In the genomic region with DNA sequence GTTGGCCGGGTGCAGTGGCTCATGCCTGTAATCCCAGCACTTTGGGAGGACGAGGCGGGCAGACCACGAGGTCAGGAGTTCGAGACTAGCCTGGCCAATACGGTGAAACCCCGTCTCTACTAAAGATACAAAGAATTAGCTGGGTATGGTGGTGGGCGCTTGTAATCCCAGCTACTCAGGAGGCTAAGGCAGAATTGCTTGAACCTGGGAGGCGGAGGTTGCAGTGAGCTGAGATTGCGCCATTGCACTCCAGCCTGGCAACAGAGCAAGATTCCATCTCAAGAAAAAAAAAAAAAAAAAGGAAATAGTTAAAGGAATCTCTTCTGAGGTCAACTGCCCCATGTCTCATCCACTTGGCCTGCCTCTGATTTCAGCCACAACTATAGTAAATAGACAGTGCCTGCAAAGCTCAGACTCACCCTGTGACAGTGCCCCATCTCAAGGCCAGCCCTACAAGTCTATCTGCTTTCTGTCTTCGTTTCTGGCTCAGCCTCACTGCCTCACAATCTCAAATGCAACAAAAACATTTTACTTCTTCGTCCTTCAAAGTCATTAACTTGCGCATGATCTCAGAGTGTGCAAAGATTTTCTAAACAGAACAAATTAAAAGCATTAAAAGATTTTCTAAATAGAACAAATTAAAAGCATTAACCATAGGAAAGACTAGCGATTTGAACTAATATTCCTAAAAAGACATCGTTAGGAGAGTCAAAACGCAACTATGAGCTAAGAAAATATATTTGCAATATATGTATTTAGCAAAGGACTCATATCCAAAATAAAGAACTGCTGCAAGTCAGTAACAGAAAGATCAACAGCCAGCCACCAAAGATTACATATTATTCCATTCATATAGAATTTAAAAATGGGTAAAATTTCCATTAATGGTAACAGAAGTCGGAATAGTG, we compare ENCODE assay signal across 13 cellular contexts.
A peak's percentile ranks its signal among the peaks of the same experiment; 100 is the strongest.
DNase-seq lines count a peak whose midpoint lies in the region; TF ChIP-seq lines count a peak whose summit lies in the region.
"Had no signal": no experiment of that assay in that cellular context is flagged by ENCODE, and none has a peak within 500 bp of the region (broad histone marks: within the 10 kb centered on the region; RNA-seq: fewer than 3 reads in every experiment).

No MANE protein-coding gene starts in this region.

- peak overlapping the region in 1 of 2 donors; percentile 42 for H3K4me3 Mint-ChIP-seq in CD14-positive monocyte
- H3K4me3 Mint-ChIP-seq in nephron progenitor cell: no peak overlapping the region

- H3K27me3 Mint-ChIP-seq in CD14-positive monocyte (ENCODE audit: low read depth in 3 of 3): peaks cover 0 to 2% (median 0%) of the 10 kb centered on the region in 3 donors
- no peaks in the 10 kb centered on the region for H3K27me3 Mint-ChIP-seq in nephron progenitor cell (ENCODE audit: low read depth, poor library complexity)

- intact Hi-C loops in CD14-positive monocyte (cut with micrococcal nuclease): loop anchor here in 1 of 2 donors (10.0 kb wide), 1 partner anchor 587 kb away; no protein-coding TSS in a partner anchor
- intact Hi-C loops in tibial artery (cut with DNase I; ENCODE audit: low total_unique reads): loop anchor here (5.0 kb wide), 1 partner anchor 430 kb away; no protein-coding TSS in a partner anchor

- H3K9me3 ChIP-seq in MG63 (no peaks in the 10 kb centered on the region), tibial artery (no peaks in the 10 kb centered on the region)
- H3K9me3 ChIP-seq: esophagus squamous epithelium, left ventricle myocardium inferior, pancreas had no signal

- peaks cover 0 to 3% (median 0%) of the 10 kb centered on the region in 7 donors for H3K9me3 Mint-ChIP-seq in CD14-positive monocyte
- H3K9me3 Mint-ChIP-seq in nephron progenitor cell: no peaks in the 10 kb centered on the region

- no peak overlapping the region for H3K27ac ChIP-seq in tibial artery
- H3K27ac ChIP-seq: esophagus squamous epithelium, left ventricle myocardium inferior, pancreas had no signal

- no peak for DNase-seq in CD14-positive monocyte (ENCODE audit: low spot score)
- peak; percentile 70 for DNase-seq in MG63
- DNase-seq in cardiac fibroblast (ENCODE audit: low read depth in 2 of 2): peak; percentile 83 to 89
- DNase-seq in nephron progenitor cell: no peak
- DNase-seq in tibial artery: no peak
- no peak for DNase-seq in mucosa of gallbladder (ENCODE audit: low spot score)
- DNase-seq in middle frontal gyrus (ENCODE audit: extremely low spot score, low spot score): no peak
- no peak for DNase-seq in GM20000 (ENCODE audit: low spot score)
- DNase-seq: caudate nucleus; esophagus squamous epithelium; left ventricle myocardium inferior; pancreas; stimulated activated CD4-positive, alpha-beta T cell treated with anti-CD3 and anti-CD28 coated beads, Interleukin-2, amount 100 ng/mL, for 48 hours had no signal

- H3K36me3 Mint-ChIP-seq in CD14-positive monocyte (peaks cover 2 to 9% of the 10 kb centered on the region in 2 donors), nephron progenitor cell (ENCODE audit: low read depth) (no peaks in the 10 kb centered on the region)

- H3K27ac Mint-ChIP-seq in CD14-positive monocyte (peak overlapping the region in 5 of 7 donors; percentile 42 to 79 (median 46)), nephron progenitor cell (peak overlapping the region; percentile 49)

- H3K4me3 ChIP-seq in MG63: no peak overlapping the region
- H3K4me3 ChIP-seq in cardiac fibroblast (replicated peaks in 1 of 2; ENCODE audit: low read depth in 2 of 2, low read length in 2 of 2): no peak overlapping the region
- H3K4me3 ChIP-seq in tibial artery: no peak overlapping the region
- H3K4me3 ChIP-seq: esophagus squamous epithelium, left ventricle myocardium inferior, pancreas had no signal

- TF ChIP-seq CTCF in CD14-positive monocyte (IDR thresholded peaks at IDR 0.05) (no peak), cardiac fibroblast (IDR thresholded peaks at IDR 0.05; ENCODE audit: low read depth, low read length) (no peak), nephron progenitor cell (IDR thresholded peaks at IDR 0.05) (no peak), tibial artery (IDR thresholded peaks at IDR 0.05) (no peak), GM20000 (IDR thresholded peaks at IDR 0.05; ENCODE audit: extremely low read depth, missing control alignments) (no peak)

- H3K27me3 ChIP-seq in MG63: no peaks in the 10 kb centered on the region
- H3K27me3 ChIP-seq in tibial artery: no peaks in the 10 kb centered on the region
- H3K27me3 ChIP-seq: esophagus squamous epithelium, pancreas had no signal

- H3K36me3 ChIP-seq in MG63 (no peaks in the 10 kb centered on the region), tibial artery (peaks cover 0 to 9% (median 4%) of the 10 kb centered on the region in 3 donors)
- H3K36me3 ChIP-seq: esophagus squamous epithelium, left ventricle myocardium inferior, pancreas had no signal

- no peaks in the 10 kb centered on the region for H3K4me1 ChIP-seq in tibial artery
- H3K4me1 ChIP-seq: pancreas had no signal

- peaks cover 63% of the 10 kb centered on the region for H3K4me1 Mint-ChIP-seq in CD14-positive monocyte
- H3K4me1 Mint-ChIP-seq in nephron progenitor cell: peaks cover 9% of the 10 kb centered on the region

Comparison
In these comparisons a context has a peak if more than half of its experiments do, and no peak if none do; other contexts are left out.
1. DNase-seq: peak in MG63 (single experiment) and cardiac fibroblast (2 of 2); none in CD14-positive monocyte (single experiment), nephron progenitor cell (single experiment), tibial artery (0 of 2), mucosa of gallbladder (single experiment), middle frontal gyrus (single experiment) and GM20000 (single experiment).